Comparison of ENCODE assay signal across 22 cellular contexts in genomic region chr17:1099242-1099641, GRCh38.
DNase-seq lines count a peak whose midpoint lies in the region; ATAC-seq and TF ChIP-seq lines count a peak whose summit lies in the region.
"Had no signal": no experiment of that assay in that cellular context is flagged by ENCODE, and none has a peak within 500 bp of the region (broad histone marks: within the 10 kb centered on the region; RNA-seq: fewer than 3 reads in every experiment).

No MANE protein-coding gene starts in this region.

- H3K27me3 ChIP-seq in osteoblast (ENCODE audit: insufficient read depth, low read length), result no peaks in the 10 kb centered on the region
- H3K27me3 ChIP-seq: MG63 had no signal

- ATAC-seq in activated T-helper 17 cell treated with anti-CD3 and anti-CD28 coated beads, Interleukin-2, amount 50 U/mL, for 72 hours (replicated peaks), result no peak
- ATAC-seq in HG03521 (IDR thresholded peaks at IDR 0.05; ENCODE audit: unreplicated experiment) (no peak), HG02884 (IDR thresholded peaks at IDR 0.05; ENCODE audit: unreplicated experiment) (no peak)
- ATAC-seq: Panc1 had no signal

- H3K27ac ChIP-seq in osteoblast (ENCODE audit: low read depth, low read length), result no peak overlapping the region

- peak overlapping the region; percentile 47 for H3K27ac Mint-ChIP-seq in activated CD4-positive, alpha-beta memory T cell treated with anti-CD3 and anti-CD28 coated beads, Interleukin-2, amount 10 ng/mL, durations not matched to agents 7 days and 5 days
- H3K27ac Mint-ChIP-seq in activated CD4-positive, alpha-beta memory T cell treated with anti-CD3 and anti-CD28 coated beads for 36 hours, result no peak overlapping the region
- H3K27ac Mint-ChIP-seq in CD14-positive monocyte, result peak overlapping the region; percentile 98 to 99 (median 99)
- peak overlapping the region; percentile 52 for H3K27ac Mint-ChIP-seq in activated T-helper 17 cell treated with anti-CD3 and anti-CD28 coated beads, Interleukin-2, amount 50 U/mL, for 72 hours
- H3K27ac Mint-ChIP-seq: H9 had no signal

- H3K79me2 ChIP-seq in osteoblast (ENCODE audit: insufficient read depth, low read length), result peaks cover 60% of the 10 kb centered on the region

- H3K27me3 Mint-ChIP-seq in activated CD4-positive, alpha-beta memory T cell treated with anti-CD3 and anti-CD28 coated beads, Interleukin-2, amount 10 ng/mL, durations not matched to agents 7 days and 5 days, result no peaks in the 10 kb centered on the region
- no peaks in the 10 kb centered on the region for H3K27me3 Mint-ChIP-seq in activated CD4-positive, alpha-beta memory T cell treated with anti-CD3 and anti-CD28 coated beads for 36 hours
- peaks cover 0 to 2% (median 1%) of the 10 kb centered on the region in 3 donors for H3K27me3 Mint-ChIP-seq in CD14-positive monocyte (ENCODE audit: low read depth in 3 of 3)
- H3K27me3 Mint-ChIP-seq in activated T-helper 17 cell treated with anti-CD3 and anti-CD28 coated beads, Interleukin-2, amount 50 U/mL, for 72 hours, result no peaks in the 10 kb centered on the region
- H3K27me3 Mint-ChIP-seq: CD4-positive, CD25-positive, alpha-beta regulatory T cell had no signal

- peaks cover 25% of the 10 kb centered on the region for H4K20me1 ChIP-seq in osteoblast (ENCODE audit: insufficient read depth, low read length)

- intact Hi-C loops in activated CD4-positive, alpha-beta memory T cell treated with anti-CD3 and anti-CD28 coated beads for 36 hours (cut with micrococcal nuclease), result no loop called here
- intact Hi-C loops in CD14-positive monocyte (cut with micrococcal nuclease), result no loop called here

- H3K4me1 Mint-ChIP-seq in activated CD4-positive, alpha-beta memory T cell treated with anti-CD3 and anti-CD28 coated beads, Interleukin-2, amount 10 ng/mL, durations not matched to agents 7 days and 5 days, result peaks cover 55% of the 10 kb centered on the region
- peaks cover 29% of the 10 kb centered on the region for H3K4me1 Mint-ChIP-seq in activated CD4-positive, alpha-beta memory T cell treated with anti-CD3 and anti-CD28 coated beads for 36 hours (ENCODE audit: low read depth)
- peaks cover 48% of the 10 kb centered on the region for H3K4me1 Mint-ChIP-seq in CD14-positive monocyte
- peaks cover 11% of the 10 kb centered on the region for H3K4me1 Mint-ChIP-seq in activated T-helper 17 cell treated with anti-CD3 and anti-CD28 coated beads, Interleukin-2, amount 50 U/mL, for 72 hours

- TF ChIP-seq CTCF in CD14-positive monocyte (IDR thresholded peaks at IDR 0.05), result no peak
- TF ChIP-seq CTCF in osteoblast (IDR thresholded peaks at IDR 0.05; ENCODE audit: extremely low read depth, low read depth, low read length), result no peak

- peaks cover 3% of the 10 kb centered on the region for H3K4me1 ChIP-seq in osteoblast (ENCODE audit: insufficient read depth, low read length)

- no peaks in the 10 kb centered on the region for H3K9me3 ChIP-seq in osteoblast (ENCODE audit: low read depth, low read length)
- H3K9me3 ChIP-seq: MG63 had no signal

- H2AFZ ChIP-seq in osteoblast (ENCODE audit: low read length), result no peak overlapping the region

- CTCF ChIA-PET in activated CD4-positive, alpha-beta memory T cell treated with anti-CD3 and anti-CD28 coated beads, Interleukin-2, amount 10 ng/mL, durations not matched to agents 7 days and 5 days (lab: Charles Lee), result no interaction called here
- CTCF ChIA-PET in activated CD4-positive, alpha-beta memory T cell treated with anti-CD3 and anti-CD28 coated beads for 36 hours (lab: Charles Lee), result no interaction called here

- peaks cover 42% of the 10 kb centered on the region for H3K36me3 Mint-ChIP-seq in activated CD4-positive, alpha-beta memory T cell treated with anti-CD3 and anti-CD28 coated beads, Interleukin-2, amount 10 ng/mL, durations not matched to agents 7 days and 5 days (ENCODE audit: low read depth)
- peaks cover 20% of the 10 kb centered on the region for H3K36me3 Mint-ChIP-seq in activated CD4-positive, alpha-beta memory T cell treated with anti-CD3 and anti-CD28 coated beads for 36 hours
- peaks cover 37 to 56% of the 10 kb centered on the region in 2 donors for H3K36me3 Mint-ChIP-seq in CD14-positive monocyte
- peaks cover 62% of the 10 kb centered on the region for H3K36me3 Mint-ChIP-seq in activated T-helper 17 cell treated with anti-CD3 and anti-CD28 coated beads, Interleukin-2, amount 50 U/mL, for 72 hours (ENCODE audit: low read depth)

- H3K4me3 Mint-ChIP-seq in activated CD4-positive, alpha-beta memory T cell treated with anti-CD3 and anti-CD28 coated beads, Interleukin-2, amount 10 ng/mL, durations not matched to agents 7 days and 5 days, result no peak overlapping the region
- no peak overlapping the region for H3K4me3 Mint-ChIP-seq in activated CD4-positive, alpha-beta memory T cell treated with anti-CD3 and anti-CD28 coated beads for 36 hours
- no peak overlapping the region for H3K4me3 Mint-ChIP-seq in CD14-positive monocyte
- H3K4me3 Mint-ChIP-seq in activated T-helper 17 cell treated with anti-CD3 and anti-CD28 coated beads, Interleukin-2, amount 50 U/mL, for 72 hours, result peak overlapping the region; percentile 43
- H3K4me3 Mint-ChIP-seq: CD4-positive, CD25-positive, alpha-beta regulatory T cell; H9 had no signal

- H3K9me3 Mint-ChIP-seq in activated CD4-positive, alpha-beta memory T cell treated with anti-CD3 and anti-CD28 coated beads, Interleukin-2, amount 10 ng/mL, durations not matched to agents 7 days and 5 days, result no peaks in the 10 kb centered on the region
- H3K9me3 Mint-ChIP-seq in activated CD4-positive, alpha-beta memory T cell treated with anti-CD3 and anti-CD28 coated beads for 36 hours, result no peaks in the 10 kb centered on the region
- no peaks in the 10 kb centered on the region for H3K9me3 Mint-ChIP-seq in CD14-positive monocyte
- no peaks in the 10 kb centered on the region for H3K9me3 Mint-ChIP-seq in activated T-helper 17 cell treated with anti-CD3 and anti-CD28 coated beads, Interleukin-2, amount 50 U/mL, for 72 hours
- H3K9me3 Mint-ChIP-seq: CD4-positive, CD25-positive, alpha-beta regulatory T cell had no signal

- no peak overlapping the region for H3K4me2 ChIP-seq in osteoblast (ENCODE audit: insufficient read depth, low read length)

- no peak for DNase-seq in activated CD4-positive, alpha-beta memory T cell treated with anti-CD3 and anti-CD28 coated beads, Interleukin-2, amount 10 ng/mL, durations not matched to agents 7 days and 5 days
- no peak for DNase-seq in activated CD4-positive, alpha-beta memory T cell treated with anti-CD3 and anti-CD28 coated beads for 36 hours
- DNase-seq in CD14-positive monocyte (ENCODE audit: low spot score) (no peak), osteoblast (ENCODE audit: insufficient read length, low spot score, missing footprints) (peak; percentile 66), NCI-H187 treated with DMSO at 0.1 percent for 48 hours (lab: John Stamatoyannopoulos, UW) (no peak)
- DNase-seq: 8988T; CD4-positive, CD25-positive, alpha-beta regulatory T cell; DMS153; GDM1; H9; IMR-90; Karpas-422; MG63; NCI-H1092 treated with DMSO at 0.1 percent for 48 hours; NCI-H146; NCI-H2081; NCI-H446 treated with DMSO at 0.1 percent for 48 hours; NCI-H69 had no signal

- POLR2A ChIA-PET in activated CD4-positive, alpha-beta memory T cell treated with anti-CD3 and anti-CD28 coated beads, Interleukin-2, amount 10 ng/mL, durations not matched to agents 7 days and 5 days (lab: Charles Lee), result interaction anchor here (1.0 to 1.3 kb wide), 3 partner anchors 8 to 17 kb away, joined by 3 read pairs; no protein-coding TSS in a partner anchor
- POLR2A ChIA-PET in activated CD4-positive, alpha-beta memory T cell treated with anti-CD3 and anti-CD28 coated beads for 36 hours (lab: Charles Lee), result no interaction called here

- H3K36me3 ChIP-seq in osteoblast (ENCODE audit: insufficient read depth, low read length), result peaks cover 27% of the 10 kb centered on the region
- H3K36me3 ChIP-seq: MG63 had no signal

- H3K4me3 ChIP-seq in osteoblast (ENCODE audit: insufficient read depth, low read length), result no peak overlapping the region
- H3K4me3 ChIP-seq: MG63 had no signal
